Comparison of ENCODE assay signal across 1 cellular context in genomic region chr19:12495002-12495802, GRCh38.
A peak's percentile ranks its signal among the peaks of the same experiment; 100 is the strongest.
TF ChIP-seq lines count a peak whose summit lies in the region.

No MANE protein-coding gene starts in this region.

TF ChIP-seq in HepG2, 621 proteins besides CTCF, POLR2A, EP300 and RAD21 (continued from another document and continues in another):
- TF ChIP-seq ATF5 (CRISPR knock-in tag; IDR thresholded peaks at IDR 0.05; ENCODE audit: low read depth) (0 out of 2 replicates have a peak, but pooled peaks have one; percentile 82), HMG20B (CRISPR knock-in tag; conservative IDR thresholded peaks at IDR 0.05) (peak; percentile 30; the same call in 1 of the 2 replicates), SRSF4 (IDR thresholded peaks at IDR 0.05; ENCODE audit: low read depth, low read length, poor library complexity, severe bottlenecking) (no peak), ELF3 (CRISPR knock-in tag; IDR thresholded peaks at IDR 0.05) (peak; percentile 81), ZNF788 (CRISPR knock-in tag; IDR thresholded peaks at IDR 0.05; ENCODE audit: borderline replicate concordance) (peak; percentile 96), SALL2 (CRISPR knock-in tag; IDR thresholded peaks at IDR 0.05) (peak; percentile 76), ZMYM3 (CRISPR knock-in tag; IDR thresholded peaks at IDR 0.05) (no peak), ZIK1 (CRISPR knock-in tag; IDR thresholded peaks at IDR 0.05; ENCODE audit: borderline replicate concordance, low read depth) (peak; percentile 72; the same call in 1 of the 2 replicates), CCAR2 (optimal IDR thresholded peaks at IDR 0.05; ENCODE audit: low read depth, low read length) (no peak), CHD4 (IDR thresholded peaks at IDR 0.05; ENCODE audit: borderline replicate concordance, low read length) (no peak), MBNL3 (CRISPR knock-in tag; conservative IDR thresholded peaks at IDR 0.05) (no peak), ZNF782 (CRISPR knock-in tag; IDR thresholded peaks at IDR 0.05; ENCODE audit: borderline replicate concordance) (peak; percentile 95; the same call in 1 of the 2 replicates), ZNF33B (CRISPR knock-in tag; IDR thresholded peaks at IDR 0.05) (0 out of 2 replicates have a peak, but pooled peaks have one; percentile 27), FOXA3 (CRISPR knock-in tag; IDR thresholded peaks at IDR 0.05) (peak; percentile 54), MLLT10 (CRISPR knock-in tag; IDR thresholded peaks at IDR 0.05) (no peak), PHF20 (CRISPR knock-in tag; IDR thresholded peaks at IDR 0.05) (peak; percentile 76), ETV6 (CRISPR knock-in tag; conservative IDR thresholded peaks at IDR 0.05) (peak; percentile 48; the same call in 1 of the 2 replicates), ZNF550 (CRISPR knock-in tag; IDR thresholded peaks at IDR 0.05; ENCODE audit: borderline replicate concordance) (no peak), ZMYM2 (CRISPR knock-in tag; IDR thresholded peaks at IDR 0.05) (no peak), ZNF337 (CRISPR knock-in tag; IDR thresholded peaks at IDR 0.05; ENCODE audit: borderline replicate concordance, low read depth) (peak; percentile 67; the same call in 1 of the 2 replicates), HBP1 (CRISPR knock-in tag; IDR thresholded peaks at IDR 0.05; ENCODE audit: low read depth) (peak; percentile 41; the same call in 1 of the 2 replicates), MXD4 (CRISPR knock-in tag; IDR thresholded peaks at IDR 0.05) (peak; percentile 82; the same call in 1 of the 2 replicates), ZNF20 (CRISPR knock-in tag; IDR thresholded peaks at IDR 0.05) (no peak), ZNF367 (CRISPR knock-in tag; IDR thresholded peaks at IDR 0.05; ENCODE audit: borderline replicate concordance) (no peak; the same call in 1 of the 2 replicates), SSRP1 (CRISPR knock-in tag; IDR thresholded peaks at IDR 0.05) (no peak), SIN3B (IDR thresholded peaks at IDR 0.05; ENCODE audit: low read length) (peak; percentile 71), EHMT2 (IDR thresholded peaks at IDR 0.05; ENCODE audit: borderline replicate concordance, low read depth, low read length) (no peak), SAP130 (CRISPR knock-in tag; IDR thresholded peaks at IDR 0.05; ENCODE audit: low read depth) (peak; percentile 97), HNF4G (IDR thresholded peaks at IDR 0.05; ENCODE audit: borderline replicate concordance, low read depth, low read length) (no peak), HNF4G (CRISPR knock-in tag; IDR thresholded peaks at IDR 0.05; ENCODE audit: borderline replicate concordance, low read depth) (no peak), NFIC (IDR thresholded peaks at IDR 0.05; ENCODE audit: low read length) (no peak), DPF2 (CRISPR knock-in tag; IDR thresholded peaks at IDR 0.05; ENCODE audit: borderline replicate concordance, low read depth) (no peak; the same call in 1 of the 2 replicates), ZSCAN30 (CRISPR knock-in tag; IDR thresholded peaks at IDR 0.05) (no peak), ATF7-NPFF (CRISPR knock-in tag; IDR thresholded peaks at IDR 0.05; ENCODE audit: low read depth) (peak; percentile 81; the same call in 1 of the 2 replicates), POLR2G (IDR thresholded peaks at IDR 0.05; ENCODE audit: low read depth, low read length) (peak; percentile 93)
- TF ChIP-seq, protein P1, sequence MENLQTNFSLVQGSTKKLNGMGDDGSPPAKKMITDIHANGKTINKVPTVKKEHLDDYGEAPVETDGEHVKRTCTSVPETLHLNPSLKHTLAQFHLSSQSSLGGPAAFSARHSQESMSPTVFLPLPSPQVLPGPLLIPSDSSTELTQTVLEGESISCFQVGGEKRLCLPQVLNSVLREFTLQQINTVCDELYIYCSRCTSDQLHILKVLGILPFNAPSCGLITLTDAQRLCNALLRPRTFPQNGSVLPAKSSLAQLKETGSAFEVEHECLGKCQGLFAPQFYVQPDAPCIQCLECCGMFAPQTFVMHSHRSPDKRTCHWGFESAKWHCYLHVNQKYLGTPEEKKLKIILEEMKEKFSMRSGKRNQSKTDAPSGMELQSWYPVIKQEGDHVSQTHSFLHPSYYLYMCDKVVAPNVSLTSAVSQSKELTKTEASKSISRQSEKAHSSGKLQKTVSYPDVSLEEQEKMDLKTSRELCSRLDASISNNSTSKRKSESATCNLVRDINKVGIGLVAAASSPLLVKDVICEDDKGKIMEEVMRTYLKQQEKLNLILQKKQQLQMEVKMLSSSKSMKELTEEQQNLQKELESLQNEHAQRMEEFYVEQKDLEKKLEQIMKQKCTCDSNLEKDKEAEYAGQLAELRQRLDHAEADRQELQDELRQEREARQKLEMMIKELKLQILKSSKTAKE (CRISPR knock-in tag; IDR thresholded peaks at IDR 0.05; ENCODE audit: borderline replicate concordance) = no peak
- TF ChIP-seq, protein P2, sequence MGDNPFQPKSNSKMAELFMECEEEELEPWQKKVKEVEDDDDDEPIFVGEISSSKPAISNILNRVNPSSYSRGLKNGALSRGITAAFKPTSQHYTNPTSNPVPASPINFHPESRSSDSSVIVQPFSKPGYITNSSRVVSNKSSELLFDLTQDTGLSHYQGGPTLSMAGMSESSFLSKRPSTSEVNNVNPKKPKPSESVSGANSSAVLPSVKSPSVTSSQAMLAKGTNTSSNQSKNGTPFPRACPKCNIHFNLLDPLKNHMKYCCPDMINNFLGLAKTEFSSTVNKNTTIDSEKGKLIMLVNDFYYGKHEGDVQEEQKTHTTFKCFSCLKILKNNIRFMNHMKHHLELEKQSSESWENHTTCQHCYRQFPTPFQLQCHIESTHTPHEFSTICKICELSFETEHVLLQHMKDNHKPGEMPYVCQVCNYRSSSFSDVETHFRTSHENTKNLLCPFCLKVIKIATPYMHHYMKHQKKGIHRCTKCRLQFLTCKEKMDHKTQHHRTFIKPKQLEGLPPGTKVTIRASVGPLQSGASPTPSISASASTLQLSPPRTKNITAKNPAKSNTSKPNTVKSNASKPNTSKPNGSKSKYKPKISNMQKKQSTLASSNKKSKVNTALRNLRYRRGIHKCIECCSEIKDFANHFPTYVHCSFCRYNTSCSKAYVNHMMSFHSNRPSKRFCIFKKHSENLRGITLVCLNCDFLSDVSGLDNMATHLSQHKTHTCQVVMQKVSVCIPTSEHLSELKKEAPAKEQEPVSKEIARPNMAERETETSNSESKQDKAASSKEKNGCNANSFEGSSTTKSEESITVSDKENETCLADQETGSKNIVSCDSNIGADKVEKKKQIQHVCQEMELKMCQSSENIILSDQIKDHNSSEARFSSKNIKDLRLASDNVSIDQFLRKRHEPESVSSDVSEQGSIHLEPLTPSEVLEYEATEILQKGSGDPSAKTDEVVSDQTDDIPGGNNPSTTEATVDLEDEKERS (CRISPR knock-in tag; IDR thresholded peaks at IDR 0.05) = peak; percentile 90
- TF ChIP-seq, protein P3, sequence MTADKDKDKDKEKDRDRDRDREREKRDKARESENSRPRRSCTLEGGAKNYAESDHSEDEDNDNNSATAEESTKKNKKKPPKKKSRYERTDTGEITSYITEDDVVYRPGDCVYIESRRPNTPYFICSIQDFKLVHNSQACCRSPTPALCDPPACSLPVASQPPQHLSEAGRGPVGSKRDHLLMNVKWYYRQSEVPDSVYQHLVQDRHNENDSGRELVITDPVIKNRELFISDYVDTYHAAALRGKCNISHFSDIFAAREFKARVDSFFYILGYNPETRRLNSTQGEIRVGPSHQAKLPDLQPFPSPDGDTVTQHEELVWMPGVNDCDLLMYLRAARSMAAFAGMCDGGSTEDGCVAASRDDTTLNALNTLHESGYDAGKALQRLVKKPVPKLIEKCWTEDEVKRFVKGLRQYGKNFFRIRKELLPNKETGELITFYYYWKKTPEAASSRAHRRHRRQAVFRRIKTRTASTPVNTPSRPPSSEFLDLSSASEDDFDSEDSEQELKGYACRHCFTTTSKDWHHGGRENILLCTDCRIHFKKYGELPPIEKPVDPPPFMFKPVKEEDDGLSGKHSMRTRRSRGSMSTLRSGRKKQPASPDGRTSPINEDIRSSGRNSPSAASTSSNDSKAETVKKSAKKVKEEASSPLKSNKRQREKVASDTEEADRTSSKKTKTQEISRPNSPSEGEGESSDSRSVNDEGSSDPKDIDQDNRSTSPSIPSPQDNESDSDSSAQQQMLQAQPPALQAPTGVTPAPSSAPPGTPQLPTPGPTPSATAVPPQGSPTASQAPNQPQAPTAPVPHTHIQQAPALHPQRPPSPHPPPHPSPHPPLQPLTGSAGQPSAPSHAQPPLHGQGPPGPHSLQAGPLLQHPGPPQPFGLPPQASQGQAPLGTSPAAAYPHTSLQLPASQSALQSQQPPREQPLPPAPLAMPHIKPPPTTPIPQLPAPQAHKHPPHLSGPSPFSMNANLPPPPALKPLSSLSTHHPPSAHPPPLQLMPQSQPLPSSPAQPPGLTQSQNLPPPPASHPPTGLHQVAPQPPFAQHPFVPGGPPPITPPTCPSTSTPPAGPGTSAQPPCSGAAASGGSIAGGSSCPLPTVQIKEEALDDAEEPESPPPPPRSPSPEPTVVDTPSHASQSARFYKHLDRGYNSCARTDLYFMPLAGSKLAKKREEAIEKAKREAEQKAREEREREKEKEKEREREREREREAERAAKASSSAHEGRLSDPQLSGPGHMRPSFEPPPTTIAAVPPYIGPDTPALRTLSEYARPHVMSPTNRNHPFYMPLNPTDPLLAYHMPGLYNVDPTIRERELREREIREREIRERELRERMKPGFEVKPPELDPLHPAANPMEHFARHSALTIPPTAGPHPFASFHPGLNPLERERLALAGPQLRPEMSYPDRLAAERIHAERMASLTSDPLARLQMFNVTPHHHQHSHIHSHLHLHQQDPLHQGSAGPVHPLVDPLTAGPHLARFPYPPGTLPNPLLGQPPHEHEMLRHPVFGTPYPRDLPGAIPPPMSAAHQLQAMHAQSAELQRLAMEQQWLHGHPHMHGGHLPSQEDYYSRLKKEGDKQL (CRISPR knock-in tag; IDR thresholded peaks at IDR 0.05; ENCODE audit: low read depth) = peak; percentile 52; the same call in 1 of the 2 replicates
- TF ChIP-seq, protein P4, sequence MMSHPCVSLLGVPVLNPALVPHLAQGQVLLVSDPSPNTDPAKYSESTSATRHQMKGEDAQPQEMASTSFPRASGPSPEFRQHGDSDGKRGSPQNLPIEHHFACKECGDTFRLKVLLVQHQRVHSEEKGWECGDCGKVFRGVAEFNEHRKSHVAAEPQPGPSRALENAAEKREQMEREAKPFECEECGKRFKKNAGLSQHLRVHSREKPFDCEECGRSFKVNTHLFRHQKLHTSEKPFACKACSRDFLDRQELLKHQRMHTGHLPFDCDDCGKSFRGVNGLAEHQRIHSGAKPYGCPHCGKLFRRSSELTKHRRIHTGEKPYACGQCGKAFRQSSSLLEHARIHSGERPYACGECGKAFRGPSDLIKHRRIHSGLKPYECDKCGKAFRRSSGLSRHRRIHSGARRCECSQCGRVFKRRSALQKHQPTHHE (CRISPR knock-in tag; IDR thresholded peaks at IDR 0.05; ENCODE audit: borderline replicate concordance) = 0 out of 2 replicates have a peak, but pooled peaks have one; percentile 69
- TF ChIP-seq, protein P5, sequence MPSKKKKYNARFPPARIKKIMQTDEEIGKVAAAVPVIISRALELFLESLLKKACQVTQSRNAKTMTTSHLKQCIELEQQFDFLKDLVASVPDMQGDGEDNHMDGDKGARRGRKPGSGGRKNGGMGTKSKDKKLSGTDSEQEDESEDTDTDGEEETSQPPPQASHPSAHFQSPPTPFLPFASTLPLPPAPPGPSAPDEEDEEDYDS (CRISPR knock-in tag; IDR thresholded peaks at IDR 0.05) = peak; percentile 99
- TF ChIP-seq, protein P6, sequence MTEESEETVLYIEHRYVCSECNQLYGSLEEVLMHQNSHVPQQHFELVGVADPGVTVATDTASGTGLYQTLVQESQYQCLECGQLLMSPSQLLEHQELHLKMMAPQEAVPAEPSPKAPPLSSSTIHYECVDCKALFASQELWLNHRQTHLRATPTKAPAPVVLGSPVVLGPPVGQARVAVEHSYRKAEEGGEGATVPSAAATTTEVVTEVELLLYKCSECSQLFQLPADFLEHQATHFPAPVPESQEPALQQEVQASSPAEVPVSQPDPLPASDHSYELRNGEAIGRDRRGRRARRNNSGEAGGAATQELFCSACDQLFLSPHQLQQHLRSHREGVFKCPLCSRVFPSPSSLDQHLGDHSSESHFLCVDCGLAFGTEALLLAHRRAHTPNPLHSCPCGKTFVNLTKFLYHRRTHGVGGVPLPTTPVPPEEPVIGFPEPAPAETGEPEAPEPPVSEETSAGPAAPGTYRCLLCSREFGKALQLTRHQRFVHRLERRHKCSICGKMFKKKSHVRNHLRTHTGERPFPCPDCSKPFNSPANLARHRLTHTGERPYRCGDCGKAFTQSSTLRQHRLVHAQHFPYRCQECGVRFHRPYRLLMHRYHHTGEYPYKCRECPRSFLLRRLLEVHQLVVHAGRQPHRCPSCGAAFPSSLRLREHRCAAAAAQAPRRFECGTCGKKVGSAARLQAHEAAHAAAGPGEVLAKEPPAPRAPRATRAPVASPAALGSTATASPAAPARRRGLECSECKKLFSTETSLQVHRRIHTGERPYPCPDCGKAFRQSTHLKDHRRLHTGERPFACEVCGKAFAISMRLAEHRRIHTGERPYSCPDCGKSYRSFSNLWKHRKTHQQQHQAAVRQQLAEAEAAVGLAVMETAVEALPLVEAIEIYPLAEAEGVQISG (CRISPR knock-in tag; IDR thresholded peaks at IDR 0.05) = peak; percentile 88
- TF ChIP-seq, protein P7, sequence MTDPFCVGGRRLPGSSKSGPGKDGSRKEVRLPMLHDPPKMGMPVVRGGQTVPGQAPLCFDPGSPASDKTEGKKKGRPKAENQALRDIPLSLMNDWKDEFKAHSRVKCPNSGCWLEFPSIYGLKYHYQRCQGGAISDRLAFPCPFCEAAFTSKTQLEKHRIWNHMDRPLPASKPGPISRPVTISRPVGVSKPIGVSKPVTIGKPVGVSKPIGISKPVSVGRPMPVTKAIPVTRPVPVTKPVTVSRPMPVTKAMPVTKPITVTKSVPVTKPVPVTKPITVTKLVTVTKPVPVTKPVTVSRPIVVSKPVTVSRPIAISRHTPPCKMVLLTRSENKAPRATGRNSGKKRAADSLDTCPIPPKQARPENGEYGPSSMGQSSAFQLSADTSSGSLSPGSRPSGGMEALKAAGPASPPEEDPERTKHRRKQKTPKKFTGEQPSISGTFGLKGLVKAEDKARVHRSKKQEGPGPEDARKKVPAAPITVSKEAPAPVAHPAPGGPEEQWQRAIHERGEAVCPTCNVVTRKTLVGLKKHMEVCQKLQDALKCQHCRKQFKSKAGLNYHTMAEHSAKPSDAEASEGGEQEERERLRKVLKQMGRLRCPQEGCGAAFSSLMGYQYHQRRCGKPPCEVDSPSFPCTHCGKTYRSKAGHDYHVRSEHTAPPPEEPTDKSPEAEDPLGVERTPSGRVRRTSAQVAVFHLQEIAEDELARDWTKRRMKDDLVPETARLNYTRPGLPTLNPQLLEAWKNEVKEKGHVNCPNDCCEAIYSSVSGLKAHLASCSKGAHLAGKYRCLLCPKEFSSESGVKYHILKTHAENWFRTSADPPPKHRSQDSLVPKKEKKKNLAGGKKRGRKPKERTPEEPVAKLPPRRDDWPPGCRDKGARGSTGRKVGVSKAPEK (CRISPR knock-in tag; IDR thresholded peaks at IDR 0.05; ENCODE audit: borderline replicate concordance) = no peak
